Comparison of ENCODE assay signal across 23 cellular contexts in the genomic region with DNA sequence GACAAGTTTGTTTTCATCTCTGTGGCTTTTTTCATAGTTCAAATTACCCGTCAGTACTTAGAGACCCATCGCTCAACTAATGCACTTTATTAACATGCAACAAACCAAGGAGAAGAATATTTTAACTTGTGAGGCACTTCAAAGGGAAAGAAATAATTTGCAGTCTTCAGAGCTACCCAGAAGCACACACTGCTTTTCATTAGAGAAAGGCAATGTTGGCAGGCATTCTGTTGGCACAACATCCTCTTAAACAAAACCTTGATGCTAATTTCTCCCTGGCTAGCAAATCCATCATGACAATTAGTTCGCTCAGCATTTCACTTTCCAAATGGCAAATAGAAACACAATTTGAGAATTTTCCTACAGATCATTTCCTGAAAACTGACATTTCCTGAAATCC.
DNase-seq lines count a peak whose midpoint lies in the region; ATAC-seq and TF ChIP-seq lines count a peak whose summit lies in the region.
"Had no signal": no experiment of that assay in that cellular context is flagged by ENCODE, and none has a peak within 500 bp of the region (broad histone marks: within the 10 kb centered on the region; RNA-seq: fewer than 3 reads in every experiment).

No MANE protein-coding gene starts in this region.

- H3K9me3 Mint-ChIP-seq in brain: peaks cover 0 to 6% (median 0%) of the 10 kb centered on the region in 5 experiments
- H3K9me3 Mint-ChIP-seq in activated naive CD8-positive, alpha-beta T cell treated with anti-CD3 and anti-CD28 coated beads, Interleukin-2, amount 50 U/mL, for 24 hours: no peaks in the 10 kb centered on the region

- no peaks in the 10 kb centered on the region for H3K4me1 ChIP-seq in neuron (ENCODE audit: insufficient read depth, low read length)
- H3K4me1 ChIP-seq: A549 had no signal

- no peak for TF ChIP-seq CTCF in brain (conservative IDR thresholded peaks at IDR 0.05)

- no peak for ATAC-seq in activated naive CD8-positive, alpha-beta T cell treated with anti-CD3 and anti-CD28 coated beads, Interleukin-2, amount 50 U/mL, for 24 hours
- ATAC-seq in GM18517 (IDR thresholded peaks at IDR 0.05; ENCODE audit: unreplicated experiment): no peak
- ATAC-seq: A549, PC-3 had no signal

- no peaks in the 10 kb centered on the region for H3K9me3 ChIP-seq in neuron (ENCODE audit: low read length)
- H3K9me3 ChIP-seq: A549, BE2C, HAP-1 had no signal

- H3K4me3 Mint-ChIP-seq in brain: peak overlapping the region in 2 of 5 experiments; percentile 45 to 75
- no peak overlapping the region for H3K4me3 Mint-ChIP-seq in activated naive CD8-positive, alpha-beta T cell treated with anti-CD3 and anti-CD28 coated beads, Interleukin-2, amount 50 U/mL, for 24 hours

- H3K36me3 Mint-ChIP-seq in brain: no peaks in the 10 kb centered on the region
- H3K36me3 Mint-ChIP-seq in activated naive CD8-positive, alpha-beta T cell treated with anti-CD3 and anti-CD28 coated beads, Interleukin-2, amount 50 U/mL, for 24 hours (ENCODE audit: low read depth): no peaks in the 10 kb centered on the region
- H3K36me3 Mint-ChIP-seq: CD4-positive, CD25-positive, alpha-beta regulatory T cell had no signal

- H3K4me3 ChIP-seq in neuron (ENCODE audit: low read length): no peak overlapping the region
- H3K4me3 ChIP-seq: A549, HAP-1 had no signal

- peaks cover 41% of the 10 kb centered on the region for H3K4me1 Mint-ChIP-seq in brain
- H3K4me1 Mint-ChIP-seq in activated naive CD8-positive, alpha-beta T cell treated with anti-CD3 and anti-CD28 coated beads, Interleukin-2, amount 50 U/mL, for 24 hours: no peaks in the 10 kb centered on the region
- H3K4me1 Mint-ChIP-seq: CD4-positive, CD25-positive, alpha-beta regulatory T cell had no signal

- DNase-seq in G401 (ENCODE audit: low spot score): peak; percentile 44
- DNase-seq in globus pallidus (ENCODE audit: low spot score): peak; percentile 62
- DNase-seq in NOMO-1 (lab: John Stamatoyannopoulos, UW; ENCODE audit: unreplicated experiment in 2 of 2): no peak
- DNase-seq in activated naive CD8-positive, alpha-beta T cell treated with anti-CD3 and anti-CD28 coated beads, Interleukin-2, amount 50 U/mL, for 24 hours: no peak
- no peak for DNase-seq in NCI-H146 (lab: John Stamatoyannopoulos, UW)
- DNase-seq: BE2C; CD4-positive, CD25-positive, alpha-beta regulatory T cell; DMS79; IMR-90; NCI-H1092 treated with DMSO at 0.1 percent for 48 hours; NCI-H1436 treated with DMSO at 0.1 percent for 48 hours; NCI-H2029; NCI-H2171; NCI-H345; NCI-H524; NCI-H82; PC-3; Right ventricle myocardium superior had no signal

- no peaks in the 10 kb centered on the region for H3K27me3 Mint-ChIP-seq in brain
- H3K27me3 Mint-ChIP-seq in activated naive CD8-positive, alpha-beta T cell treated with anti-CD3 and anti-CD28 coated beads, Interleukin-2, amount 50 U/mL, for 24 hours: no peaks in the 10 kb centered on the region

- H3K27ac Mint-ChIP-seq in brain: peak overlapping the region in 4 of 5 experiments; percentile 31 to 84 (median 74)
- no peak overlapping the region for H3K27ac Mint-ChIP-seq in activated naive CD8-positive, alpha-beta T cell treated with anti-CD3 and anti-CD28 coated beads, Interleukin-2, amount 50 U/mL, for 24 hours
- H3K27ac Mint-ChIP-seq: CD4-positive, CD25-positive, alpha-beta regulatory T cell had no signal

- no peaks in the 10 kb centered on the region for H3K36me3 ChIP-seq in neuron (ENCODE audit: insufficient read depth, low read length)
- H3K36me3 ChIP-seq: BE2C, HAP-1 had no signal

- in situ Hi-C loops in G401 (cut with HindIII; ENCODE audit: low sequenced_read_pairs): no loop called here

- peaks cover 3% of the 10 kb centered on the region for H3K27me3 ChIP-seq in neuron (ENCODE audit: insufficient read depth, low read length)
- H3K27me3 ChIP-seq: BE2C had no signal

- peak overlapping the region; percentile 61 for H2AFZ ChIP-seq in neuron (ENCODE audit: low read depth, low read length)

Comparison
In these comparisons a context has a peak if more than half of its experiments do, and no peak if none do; other contexts are left out.
1. DNase-seq: peak in G401 (single experiment) and globus pallidus (single experiment); none in NOMO-1 (0 of 2), activated naive CD8-positive, alpha-beta T cell treated with anti-CD3 and anti-CD28 coated beads, Interleukin-2, amount 50 U/mL, for 24 hours (single experiment) and NCI-H146 (single experiment).